ENCODE assay signal across 2 cellular contexts in the genomic region with DNA sequence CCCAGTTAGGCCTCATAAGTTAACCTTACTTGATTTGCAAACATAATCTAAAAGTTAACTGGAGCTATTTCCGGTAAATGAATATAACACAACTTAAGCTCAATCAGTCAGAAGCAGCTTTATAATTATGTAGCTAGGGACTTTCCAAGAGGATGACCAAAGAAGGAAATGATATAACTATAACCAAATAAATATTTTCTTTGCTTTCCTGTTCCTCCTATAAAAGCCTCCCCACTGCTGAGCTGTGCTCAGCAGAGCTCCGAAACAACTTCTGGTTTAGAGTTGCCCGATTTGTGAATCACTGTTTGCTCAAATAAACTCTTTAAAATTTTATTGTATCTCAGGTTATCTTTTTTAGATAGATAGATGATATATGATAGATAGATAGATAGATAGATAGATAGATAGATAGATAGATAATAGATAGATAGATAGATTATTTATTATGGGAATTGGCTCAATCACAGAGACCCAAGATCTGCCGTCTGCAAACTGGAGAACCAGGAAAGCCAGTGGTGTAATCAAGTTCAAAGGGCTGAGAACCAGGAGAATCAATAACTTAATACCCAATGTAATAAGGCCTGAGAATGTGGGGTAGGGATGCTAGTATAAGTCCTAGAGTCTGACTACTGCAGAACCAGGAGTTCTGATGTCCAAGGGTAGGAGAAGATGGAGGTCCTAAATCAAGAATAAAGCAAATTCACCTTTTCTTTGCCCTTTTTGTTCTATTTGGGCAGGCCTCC.
A peak's percentile ranks its signal among the peaks of the same experiment; 100 is the strongest.
TF ChIP-seq lines count a peak whose summit lies in the region.

No MANE protein-coding gene starts in this region.

TF ChIP-seq in K562, 482 proteins besides CTCF, POLR2A, EP300 and RAD21:
- TF ChIP-seq DACH1 (IDR thresholded peaks at IDR 0.05; ENCODE audit: partially characterized antibody) (peak; percentile 95), BRD4 (IDR thresholded peaks at IDR 0.05) (no peak), ZNF644 (tag; IDR thresholded peaks at IDR 0.05; ENCODE audit: low read depth) (no peak)

TF ChIP-seq in endothelial cell of umbilical vein, 7 proteins besides CTCF, POLR2A, EP300 and RAD21:
- TF ChIP-seq, protein P1, sequence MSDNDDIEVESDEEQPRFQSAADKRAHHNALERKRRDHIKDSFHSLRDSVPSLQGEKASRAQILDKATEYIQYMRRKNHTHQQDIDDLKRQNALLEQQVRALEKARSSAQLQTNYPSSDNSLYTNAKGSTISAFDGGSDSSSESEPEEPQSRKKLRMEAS (IDR thresholded peaks at IDR 0.05; ENCODE audit: insufficient read depth, insufficient read length) = no peak
